ENCODE assay signal across 1 cellular context in genomic region chr4:18041114-18041513, GRCh38.
TF ChIP-seq lines count a peak whose summit lies in the region.

No MANE protein-coding gene starts in this region.

TF ChIP-seq in IMR-90, 13 proteins besides CTCF, POLR2A, EP300 and RAD21:
- TF ChIP-seq SMC3 (IDR thresholded peaks at IDR 0.05; ENCODE audit: low read depth, low read length) (no peak), CEBPB (IDR thresholded peaks at IDR 0.05; ENCODE audit: low read depth, low read length) (peak; percentile 76)
